Comparison of ENCODE assay signal across 8 cellular contexts in the genomic region with DNA sequence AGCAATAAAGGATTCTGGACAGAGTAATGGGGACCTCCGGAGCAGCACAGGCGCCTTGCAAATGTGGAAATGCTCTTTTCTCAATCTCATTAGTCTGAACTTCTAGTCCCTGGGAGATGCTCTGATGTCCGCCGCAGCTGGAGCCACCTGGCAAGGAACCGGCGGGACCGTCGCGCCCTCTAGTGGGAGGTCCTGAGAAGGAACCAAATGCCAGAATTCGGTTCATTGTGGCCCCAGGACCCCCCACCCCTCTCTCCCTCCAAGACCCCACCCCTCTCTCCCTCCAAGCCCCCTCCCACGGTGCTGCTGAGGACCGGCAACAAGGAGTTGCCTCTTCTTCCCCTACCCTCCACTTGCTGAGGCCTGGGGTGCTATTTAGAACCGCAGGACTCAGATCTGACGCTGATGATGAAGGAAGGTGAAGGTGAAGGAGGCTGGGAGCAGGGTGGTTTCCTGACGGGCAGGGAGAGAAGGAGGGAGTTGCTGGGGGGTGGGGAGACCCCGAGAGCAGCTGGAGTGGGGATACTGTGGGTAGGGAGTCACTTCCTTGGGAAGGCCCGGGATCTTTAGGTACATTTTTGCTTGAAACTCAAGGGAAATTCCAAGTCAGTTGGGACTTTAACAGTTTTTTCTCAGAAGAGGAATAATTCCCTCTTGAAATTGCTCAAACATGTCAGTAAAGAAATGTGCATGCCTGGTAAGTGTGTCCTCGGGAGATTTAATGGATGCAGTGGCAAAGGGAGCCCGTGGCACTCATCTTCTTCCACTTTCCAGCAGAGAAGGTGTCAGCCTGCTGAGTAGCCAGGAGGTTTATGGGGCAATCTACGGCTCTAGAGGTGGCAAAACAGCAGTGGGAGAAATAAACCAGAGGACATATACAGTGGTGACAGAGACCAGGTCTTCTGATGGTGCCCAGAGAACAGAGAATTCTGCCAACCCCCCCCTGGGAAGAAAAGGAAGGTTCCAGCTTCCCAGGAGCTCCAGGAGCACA. TPM values are rescaled to one million over a fixed set of nuclear protein-coding genes. Genes with fewer than 3 reads are reported as not detected.
DNase-seq lines count a peak whose midpoint lies in the region; ATAC-seq and TF ChIP-seq lines count a peak whose summit lies in the region.

No MANE protein-coding gene starts in this region.

- no peak overlapping the region for H2BK20ac ChIP-seq in IMR-90 (ENCODE audit: low read depth, low read length)

- H3K9ac ChIP-seq in IMR-90 (ENCODE audit: low read depth, low read length) (no peak overlapping the region), trophoblast cell (ENCODE audit: low read length) (no peak overlapping the region)

- no peaks in the 10 kb centered on the region for H3K9me3 Mint-ChIP-seq in CD8-positive, alpha-beta memory T cell

- peaks cover 13 to 58% of the 10 kb centered on the region in 2 donors for H3K27me3 Mint-ChIP-seq in CD8-positive, alpha-beta memory T cell

- CTCF ChIA-PET in CD8-positive, alpha-beta memory T cell (lab: Charles Lee): interaction anchor here (1.0 to 3.5 kb wide), 8 partner anchors 10 to 758 kb away, joined by 3 to 26 read pairs (median 3); no protein-coding TSS in a partner anchor
- CTCF ChIA-PET in IMR-90 (lab: Yijun Ruan, JAX): interaction anchor here (0.5 to 4.9 kb wide), 6 partner anchors 10 to 751 kb away, joined by 3 to 35 read pairs (median 3); no protein-coding TSS in a partner anchor

- H3K79me2 ChIP-seq in trophoblast cell (ENCODE audit: control insufficient read depth, insufficient read depth, low read length, poor library complexity): no peaks in the 10 kb centered on the region

- H2AFZ ChIP-seq in IMR-90 (replicated peaks; ENCODE audit: low read length, poor library complexity) (peak overlapping the region; percentile 85), trophoblast cell (ENCODE audit: insufficient read depth, low read length, poor library complexity) (no peak overlapping the region)

- peak; percentile 76 for TF ChIP-seq RAD21 in IMR-90 (IDR thresholded peaks at IDR 0.05; ENCODE audit: low read length)

- peak; percentile 18 to 68 (median 38) for DNase-seq in CD8-positive, alpha-beta memory T cell
- DNase-seq in IMR-90: peak; percentile 58
- DNase-seq in RKO (ENCODE audit: low spot score): peak; percentile 43
- peak; percentile 54 for DNase-seq in activated gamma-delta T cell treated with Interleukin-2 at 50 U/mL for 16 hours
- DNase-seq in glomerular visceral epithelial cell (ENCODE audit: extremely low spot score): peak; percentile 46
- DNase-seq in trophoblast cell: peak; percentile 29 to 70
- no peak for DNase-seq in vagina (ENCODE audit: extremely low spot score in 2 of 2)
- DNase-seq in DMS79 treated with DMSO at 0.1 percent for 48 hours (lab: John Stamatoyannopoulos, UW): no peak

- peak overlapping the region in 1 of 7 donors; percentile 4 for H3K4me3 Mint-ChIP-seq in CD8-positive, alpha-beta memory T cell

- ATAC-seq in IMR-90 (ENCODE audit: low read depth): peak; percentile 75

- no peaks in the 10 kb centered on the region for H3K9me3 ChIP-seq in CD8-positive, alpha-beta memory T cell (ENCODE audit: low read length)
- H3K9me3 ChIP-seq in IMR-90 (ENCODE audit: control insufficient read depth, insufficient read depth, low read length) (no peaks in the 10 kb centered on the region), trophoblast cell (ENCODE audit: insufficient read depth, low read depth, low read length) (no peaks in the 10 kb centered on the region), vagina (no peaks in the 10 kb centered on the region)

- no peaks in the 10 kb centered on the region for H3K36me3 ChIP-seq in CD8-positive, alpha-beta memory T cell (ENCODE audit: insufficient read depth, low read length)
- H3K36me3 ChIP-seq in IMR-90 (ENCODE audit: control insufficient read depth, insufficient read depth, low read length) (no peaks in the 10 kb centered on the region), trophoblast cell (ENCODE audit: control insufficient read depth in 1 of 2, insufficient read depth in 2 of 2, low read length in 2 of 2) (no peaks in the 10 kb centered on the region), vagina (no peaks in the 10 kb centered on the region)

- H2AK5ac ChIP-seq in IMR-90 (ENCODE audit: low read depth, low read length) (no peak overlapping the region), trophoblast cell (ENCODE audit: low read length) (no peak overlapping the region)

- H4K12ac ChIP-seq in trophoblast cell (ENCODE audit: low read depth, low read length): no peak overlapping the region

- no peak overlapping the region for H3K4me3 ChIP-seq in CD8-positive, alpha-beta memory T cell (ENCODE audit: low read length)
- no peak overlapping the region for H3K4me3 ChIP-seq in IMR-90 (ENCODE audit: insufficient read depth, low read depth, low read length)
- H3K4me3 ChIP-seq in trophoblast cell (ENCODE audit: low read depth, low read length): no peak overlapping the region
- no peak overlapping the region for H3K4me3 ChIP-seq in vagina

- no TSS peak for BruUV-seq in IMR-90 (replicated peaks; lab: Mats Ljungman, UMichigan)

- in situ Hi-C loops in IMR-90 (cut with MboI; ENCODE audit: low sequenced_read_pairs): loop anchor here (5.0 kb wide), 1 partner anchor 100 kb away; no protein-coding TSS in a partner anchor

- H3K4me2 ChIP-seq in IMR-90 (ENCODE audit: low read depth, low read length): no peak overlapping the region
- no peak overlapping the region for H3K4me2 ChIP-seq in trophoblast cell (ENCODE audit: low read length)

- H3K4me1 ChIP-seq in CD8-positive, alpha-beta memory T cell (ENCODE audit: insufficient read depth, low read length): no peaks in the 10 kb centered on the region
- no peaks in the 10 kb centered on the region for H3K4me1 ChIP-seq in IMR-90 (ENCODE audit: control insufficient read depth, insufficient read depth, low read length)
- peaks cover 10 to 13% of the 10 kb centered on the region in 2 experiments for H3K4me1 ChIP-seq in trophoblast cell (ENCODE audit: control insufficient read depth in 1 of 2, insufficient read depth in 2 of 2, low read length in 2 of 2)
- H3K4me1 ChIP-seq in vagina: peaks cover 13% of the 10 kb centered on the region

- H4K8ac ChIP-seq in IMR-90 (ENCODE audit: low read depth in 2 of 2, low read length in 2 of 2) (no peak overlapping the region), trophoblast cell (ENCODE audit: low read depth, low read length) (no peak overlapping the region)

- H2BK12ac ChIP-seq in trophoblast cell (ENCODE audit: low read length): no peak overlapping the region

- no peak overlapping the region for H3K56ac ChIP-seq in IMR-90 (ENCODE audit: extremely low read depth, insufficient read depth, low read length)

- H2BK120ac ChIP-seq in IMR-90 (ENCODE audit: low read depth, low read length) (no peak overlapping the region), trophoblast cell (ENCODE audit: insufficient read depth, low read length, poor library complexity) (no peak overlapping the region)

- WGBS in IMR-90 (ENCODE audit: extremely low coverage in 2 of 2, insufficient read length in 1 of 2), 2 experiments: 38% methylated on average over 4 of the region's 20 CpGs; no CpG with 5 or more reads in 1 of the 2 experiments
- no CpG with 5 or more reads among the region's 20 CpGs for WGBS in trophoblast cell (ENCODE audit: extremely low coverage, insufficient coverage, insufficient read length)

- H4K5ac ChIP-seq in IMR-90 (ENCODE audit: low read depth, low read length): no peak overlapping the region

- no peak overlapping the region for H3K27ac ChIP-seq in CD8-positive, alpha-beta memory T cell (ENCODE audit: low read depth, low read length)
- no peak overlapping the region for H3K27ac ChIP-seq in IMR-90 (ENCODE audit: insufficient read depth, low read length)
- no peak overlapping the region for H3K27ac ChIP-seq in trophoblast cell (ENCODE audit: low read depth, low read length)
- no peak overlapping the region for H3K27ac ChIP-seq in vagina

- POLR2A ChIA-PET in CD8-positive, alpha-beta memory T cell (lab: Charles Lee): no interaction called here
- POLR2A ChIA-PET in IMR-90 (lab: Charles Lee; ENCODE audit: unreplicated experiment): no interaction called here

- H4K91ac ChIP-seq in IMR-90 (ENCODE audit: insufficient read depth, low read depth, low read length) (no peak overlapping the region), trophoblast cell (ENCODE audit: low read depth, low read length) (no peak overlapping the region)

- H3K4ac ChIP-seq in IMR-90 (ENCODE audit: low read depth, low read length): no peak overlapping the region
- H3K4ac ChIP-seq in trophoblast cell (ENCODE audit: low read depth, low read length): no peak overlapping the region

- H2BK5ac ChIP-seq in IMR-90 (ENCODE audit: low read depth, low read length, poor library complexity, severe bottlenecking): no peak overlapping the region
- no peak overlapping the region for H2BK5ac ChIP-seq in trophoblast cell (ENCODE audit: low read depth, low read length, poor library complexity)

- no peak overlapping the region for H3K14ac ChIP-seq in IMR-90 (replicated peaks; ENCODE audit: low read depth, low read length)
- H3K14ac ChIP-seq in trophoblast cell (ENCODE audit: low read length): no peak overlapping the region

- H3K27me3 ChIP-seq in CD8-positive, alpha-beta memory T cell (ENCODE audit: insufficient read depth, low read length, poor library complexity, severe bottlenecking): no peaks in the 10 kb centered on the region
- H3K27me3 ChIP-seq in IMR-90 (ENCODE audit: control insufficient read depth, insufficient read depth, low read length) (peaks cover 5% of the 10 kb centered on the region; the same call in 1 of the 2 replicates), trophoblast cell (ENCODE audit: insufficient read depth, low read length) (no peaks in the 10 kb centered on the region), vagina (no peaks in the 10 kb centered on the region)

- H3K36me3 Mint-ChIP-seq in CD8-positive, alpha-beta memory T cell: no peaks in the 10 kb centered on the region

- H3K18ac ChIP-seq in IMR-90 (ENCODE audit: low read depth, low read length) (no peak overlapping the region), trophoblast cell (ENCODE audit: low read length) (no peak overlapping the region)

- H2AK9ac ChIP-seq in IMR-90 (replicated peaks; ENCODE audit: low read depth, low read length, poor library complexity): no peak overlapping the region

- no peaks in the 10 kb centered on the region; the same call in 1 of the 2 replicates for H3K9me1 ChIP-seq in IMR-90 (ENCODE audit: insufficient read depth, low read length)

- TF ChIP-seq POLR2A in IMR-90 (IDR thresholded peaks at IDR 0.05; ENCODE audit: low read depth, low read length) (no peak), vagina (IDR thresholded peaks at IDR 0.05) (no peak)

- dilution Hi-C loops in IMR-90 (cut with HindIII; ENCODE audit: low sequenced_read_pairs, unreplicated experiment): no loop called here

- peak; percentile 76 for TF ChIP-seq CTCF in IMR-90 (conservative IDR thresholded peaks at IDR 0.05; ENCODE audit: low read depth, low read length)
- peak; percentile 5 to 55 (median 33) for TF ChIP-seq CTCF in vagina (IDR thresholded peaks at IDR 0.05)

- no peak overlapping the region for H2BK15ac ChIP-seq in IMR-90 (ENCODE audit: low read depth, low read length)

- H3K23ac ChIP-seq in IMR-90 (ENCODE audit: low read depth, low read length): no peak overlapping the region
- H3K23ac ChIP-seq in trophoblast cell (ENCODE audit: low read length): no peak overlapping the region

- H3K4me1 Mint-ChIP-seq in CD8-positive, alpha-beta memory T cell: peaks cover under 1 to 12% (median 3%) of the 10 kb centered on the region in 3 donors

- intact Hi-C loops in IMR-90 (cut with micrococcal nuclease): loop anchor here (1.0 kb wide), 1 partner anchor 97 kb away; no protein-coding TSS in a partner anchor
- intact Hi-C loops in vagina (cut with DNase I): no loop called here

- peak overlapping the region in 1 of 8 donors; percentile 11 for H3K27ac Mint-ChIP-seq in CD8-positive, alpha-beta memory T cell

- H3K79me1 ChIP-seq in IMR-90 (ENCODE audit: low read depth in 1 of 2, low read length in 2 of 2) (no peaks in the 10 kb centered on the region), trophoblast cell (ENCODE audit: low read length) (no peaks in the 10 kb centered on the region)

- no peaks in the 10 kb centered on the region for H4K20me1 ChIP-seq in IMR-90 (ENCODE audit: insufficient read depth, low read length)

RNA-seq across cellular contexts. Expression of gene SMIM41, which starts 42.6 kb away (rescaled TPM):
- not detected for total RNA-seq in CD8-positive, alpha-beta memory T cell
- polyA plus RNA-seq in CD8-positive, alpha-beta memory T cell: not detected
- not detected in 2 replicates for total RNA-seq in IMR-90 (2012; rRNA removed)
- polyA plus RNA-seq in IMR-90 (2012; rRNA removed): not detected in 2 replicates
- polyA plus RNA-seq in IMR-90 (2012; cell fraction: cytosol; rRNA removed): 0.04 and 0.17 TPM in 2 replicates
- polyA plus RNA-seq in IMR-90 (2012; cell fraction: nucleus; rRNA removed; ENCODE audit: low replicate concordance): 0.14 and 0.45 TPM in 2 replicates
- polyA plus RNA-seq in trophoblast cell (2013): not detected in 2 replicates
- total RNA-seq in vagina: 1.5 TPM

RNA-seq across cellular contexts. Expression of gene ATG101, which starts 52.4 kb away (rescaled TPM):
- total RNA-seq in CD8-positive, alpha-beta memory T cell: 10 to 100 TPM; 49.7 to 56.2 TPM
- polyA plus RNA-seq in CD8-positive, alpha-beta memory T cell: 25.5 TPM
- total RNA-seq in IMR-90 (2012; rRNA removed): 158 and 167 TPM in 2 replicates
- 93.9 and 113 TPM in 2 replicates for polyA plus RNA-seq in IMR-90 (2012; rRNA removed)
- 181 and 193 TPM in 2 replicates for polyA plus RNA-seq in IMR-90 (2012; cell fraction: cytosol; rRNA removed)
- polyA plus RNA-seq in IMR-90 (2012; cell fraction: nucleus; rRNA removed; ENCODE audit: low replicate concordance): 267 and 321 TPM in 2 replicates
- polyA plus RNA-seq in trophoblast cell (2013): 42.6 and 44.2 TPM in 2 replicates
- 27.7 TPM for total RNA-seq in vagina

Comparison
In these comparisons a context has a peak if more than half of its experiments do, and no peak if none do; other contexts are left out.
1. DNase-seq: peak in CD8-positive, alpha-beta memory T cell (5 of 5), IMR-90 (single experiment), RKO (single experiment), activated gamma-delta T cell treated with Interleukin-2 at 50 U/mL for 16 hours (single experiment), glomerular visceral epithelial cell (single experiment) and trophoblast cell (2 of 2); none in vagina (0 of 2) and DMS79 treated with DMSO at 0.1 percent for 48 hours (single experiment).